ENCODE assay signal across 12 cellular contexts in genomic region chr3:72289708-72290104, GRCh38.
DNase-seq lines count a peak whose midpoint lies in the region; ATAC-seq, FAIRE-seq and TF ChIP-seq lines count a peak whose summit lies in the region.
"Had no signal": no experiment of that assay in that cellular context is flagged by ENCODE, and none has a peak within 500 bp of the region (broad histone marks: within the 10 kb centered on the region; RNA-seq: fewer than 3 reads in every experiment).

No MANE protein-coding gene starts in this region.

- no peak for TF ChIP-seq CTCF in GM23338 (conservative IDR thresholded peaks at IDR 0.05; ENCODE audit: low read depth in 2 of 2)
- no peak for TF ChIP-seq CTCF in K562 (IDR thresholded peaks at IDR 0.05 in 2 of 3, conservative IDR thresholded peaks at IDR 0.05 in 1 of 3; ENCODE audit: insufficient read depth in 2 of 3, low read depth in 1 of 3, low read length in 3 of 3)
- TF ChIP-seq CTCF in natural killer cell (IDR thresholded peaks at IDR 0.05), result no peak
- no peak for TF ChIP-seq CTCF in neural progenitor cell (IDR thresholded peaks at IDR 0.05)

- H3K9ac ChIP-seq in K562 (ENCODE audit: insufficient read depth in 1 of 2, low read depth in 2 of 2, low read length in 2 of 2), result peak overlapping the region; percentile 66 to 88; a peak in 3 of 4 replicates
- no peak overlapping the region for H3K9ac ChIP-seq in neural progenitor cell

- H3K4me1 Mint-ChIP-seq in CD4-positive, CD25-positive, alpha-beta regulatory T cell, result peaks cover 0 to 19% (median 12%) of the 10 kb centered on the region in 4 donors
- H3K4me1 Mint-ChIP-seq in GM23338 (peaks cover 11% of the 10 kb centered on the region), natural killer cell (peaks cover 11 to 16% of the 10 kb centered on the region in 2 donors), neural progenitor cell (peaks cover 23% of the 10 kb centered on the region)

- H3K9me3 Mint-ChIP-seq in CD4-positive, CD25-positive, alpha-beta regulatory T cell, result no peaks in the 10 kb centered on the region
- H3K9me3 Mint-ChIP-seq in GM23338 (no peaks in the 10 kb centered on the region), natural killer cell (no peaks in the 10 kb centered on the region), neural progenitor cell (no peaks in the 10 kb centered on the region)

- ATAC-seq in CD4-positive, CD25-positive, alpha-beta regulatory T cell (ENCODE audit: low read depth in 2 of 2), result no peak
- ATAC-seq in GM23338 (no peak), K562 (peak; percentile 31), natural killer cell (peak in 1 of 3 donors; percentile 13), GM19467 (IDR thresholded peaks at IDR 0.05; ENCODE audit: unreplicated experiment) (no peak)

- TF ChIP-seq RAD21 in K562 (CRISPR knock-in tag; conservative IDR thresholded peaks at IDR 0.05 in 1 of 2, IDR thresholded peaks at IDR 0.05 in 1 of 2), result no peak

- H3K4me3 Mint-ChIP-seq in CD4-positive, CD25-positive, alpha-beta regulatory T cell, result peak overlapping the region in 3 of 4 donors; percentile 5 to 87 (median 81)
- no peak overlapping the region for H3K4me3 Mint-ChIP-seq in GM23338
- H3K4me3 Mint-ChIP-seq in natural killer cell, result peak overlapping the region; percentile 86
- no peak overlapping the region for H3K4me3 Mint-ChIP-seq in neural progenitor cell

- TF ChIP-seq EP300 in K562 (IDR thresholded peaks at IDR 0.05; ENCODE audit: low read length), result no peak

- no peaks in the 10 kb centered on the region for H3K9me2 ChIP-seq in GM23338 (ENCODE audit: insufficient read depth)

- intact Hi-C loops in K562 (cut with micrococcal nuclease), result loop anchor here (5.0 kb wide), 1 partner anchor 33 kb away; no protein-coding TSS in a partner anchor
- intact Hi-C loops in natural killer cell (cut with micrococcal nuclease), result no loop called here

- H3K9me3 ChIP-seq in CD4-positive, CD25-positive, alpha-beta regulatory T cell (ENCODE audit: control insufficient read depth in 2 of 2, low read length in 2 of 2), result no peaks in the 10 kb centered on the region
- H3K9me3 ChIP-seq in K562 (replicated peaks; ENCODE audit: control insufficient read depth, insufficient read depth, low read depth, low read length) (0 out of 2 replicates have a peak, but pooled peaks cover 2% of the 10 kb centered on the region), neural progenitor cell (ENCODE audit: low read depth) (no peaks in the 10 kb centered on the region)

- H3K9me1 ChIP-seq in K562 (ENCODE audit: control insufficient read depth, insufficient read depth, low read length), result no peaks in the 10 kb centered on the region

- POLR2A ChIA-PET in K562 (lab: Yijun Ruan, JAX), result interaction anchor here (0.5 to 1.6 kb wide), 5 partner anchors 13 to 801 kb away, joined by 3 to 5 read pairs (median 5); no protein-coding TSS in a partner anchor

- FAIRE-seq in K562 (lab: Jason Lieb, UNC), result peak; percentile 57
- FAIRE-seq: G401.6 had no signal

- no peaks in the 10 kb centered on the region for H3K36me3 Mint-ChIP-seq in CD4-positive, CD25-positive, alpha-beta regulatory T cell
- H3K36me3 Mint-ChIP-seq in GM23338 (ENCODE audit: low read depth) (no peaks in the 10 kb centered on the region), natural killer cell (no peaks in the 10 kb centered on the region), neural progenitor cell (no peaks in the 10 kb centered on the region)

- no peaks in the 10 kb centered on the region for H3F3A ChIP-seq in GM23338 (replicated peaks; ENCODE audit: low read depth)
- no peaks in the 10 kb centered on the region for H3F3A ChIP-seq in neural progenitor cell (ENCODE audit: low read depth)

- in situ Hi-C loops in K562 (cut with MboI), result no loop called here
- in situ Hi-C loops in G401 (cut with HindIII; ENCODE audit: low sequenced_read_pairs), result no loop called here

- peak overlapping the region; percentile 83 for H2AFZ ChIP-seq in GM23338
- H2AFZ ChIP-seq in K562 (ENCODE audit: low read depth, low read length), result peak overlapping the region; percentile 68
- H2AFZ ChIP-seq in neural progenitor cell (replicated peaks), result no peak overlapping the region

- no peaks in the 10 kb centered on the region for H3K36me3 ChIP-seq in CD4-positive, CD25-positive, alpha-beta regulatory T cell (ENCODE audit: control insufficient read depth, insufficient read depth, low read length)
- no peaks in the 10 kb centered on the region for H3K36me3 ChIP-seq in GM23338 (ENCODE audit: insufficient read depth)
- H3K36me3 ChIP-seq in K562 (ENCODE audit: control insufficient read depth, insufficient read depth, low read length), result no peaks in the 10 kb centered on the region
- no peaks in the 10 kb centered on the region for H3K36me3 ChIP-seq in neural progenitor cell

- no peaks in the 10 kb centered on the region for H3K79me2 ChIP-seq in GM23338 (replicated peaks; ENCODE audit: insufficient read depth)
- H3K79me2 ChIP-seq in K562 (ENCODE audit: control insufficient read depth, insufficient read depth, low read length), result peaks cover 6% of the 10 kb centered on the region; the same call in 1 of the 3 replicates
- H3K79me2 ChIP-seq in neural progenitor cell (ENCODE audit: low read depth), result no peaks in the 10 kb centered on the region

- H3K4me2 ChIP-seq in GM23338, result no peak overlapping the region
- peak overlapping the region; percentile 70 for H3K4me2 ChIP-seq in K562 (ENCODE audit: insufficient read depth, low read length)
- no peak overlapping the region for H3K4me2 ChIP-seq in neural progenitor cell

- CTCF ChIA-PET in K562 (lab: Yijun Ruan, JAX; ENCODE audit: low intra/inter-chr PET ratio), result no interaction called here

- H3K27me3 ChIP-seq in CD4-positive, CD25-positive, alpha-beta regulatory T cell (ENCODE audit: control insufficient read depth, insufficient read depth, low read length), result peaks cover 5% of the 10 kb centered on the region
- H3K27me3 ChIP-seq in GM23338 (ENCODE audit: insufficient read depth) (no peaks in the 10 kb centered on the region), K562 (ENCODE audit: control insufficient read depth in 2 of 2, insufficient read depth in 2 of 2, low read length in 2 of 2) (no peaks in the 10 kb centered on the region), neural progenitor cell (no peaks in the 10 kb centered on the region)

- 0% methylated on average over 2 of the region's 4 CpGs for WGBS in K562 (ENCODE audit: insufficient coverage, low coverage, missing lambda C conversion rate)

- no peak overlapping the region for H3K27ac ChIP-seq in CD4-positive, CD25-positive, alpha-beta regulatory T cell (ENCODE audit: insufficient read depth, low read length, poor library complexity, severe bottlenecking)
- no peak overlapping the region for H3K27ac ChIP-seq in GM23338 (ENCODE audit: low read depth)
- H3K27ac ChIP-seq in K562 (ENCODE audit: extremely low read depth, low read depth, low read length), result peak overlapping the region; percentile 78
- no peak overlapping the region for H3K27ac ChIP-seq in neural progenitor cell

- H3K4me1 ChIP-seq in CD4-positive, CD25-positive, alpha-beta regulatory T cell (ENCODE audit: control insufficient read depth, insufficient read depth, low read length, poor library complexity, severe bottlenecking), result peaks cover 12% of the 10 kb centered on the region
- no peaks in the 10 kb centered on the region for H3K4me1 ChIP-seq in GM23338 (ENCODE audit: insufficient read depth)
- peaks cover 41 to 52% of the 10 kb centered on the region in 2 experiments for H3K4me1 ChIP-seq in K562 (replicated peaks in 1 of 2; ENCODE audit: control insufficient read depth in 2 of 2, insufficient read depth in 2 of 2, low read length in 2 of 2)
- peaks cover 11% of the 10 kb centered on the region for H3K4me1 ChIP-seq in neural progenitor cell

- H3K27me3 Mint-ChIP-seq in CD4-positive, CD25-positive, alpha-beta regulatory T cell, result peaks cover 47% of the 10 kb centered on the region
- H3K27me3 Mint-ChIP-seq in GM23338 (ENCODE audit: insufficient read depth, low read depth, poor library complexity) (peaks cover 15% of the 10 kb centered on the region), natural killer cell (ENCODE audit: low read depth in 2 of 2) (peaks cover 17 to 28% of the 10 kb centered on the region in 2 donors), neural progenitor cell (ENCODE audit: insufficient read depth, low read depth) (peaks cover 12% of the 10 kb centered on the region)

- peak overlapping the region; percentile 59 for H3K4me3 ChIP-seq in CD4-positive, CD25-positive, alpha-beta regulatory T cell (ENCODE audit: low read depth, low read length)
- H3K4me3 ChIP-seq in GM23338 (no peak overlapping the region), K562 (peak overlapping the region; percentile 26; the same call in 1 of the 2 replicates), neural progenitor cell (no peak overlapping the region)

- no peak for TF ChIP-seq POLR2A in K562 (conservative IDR thresholded peaks at IDR 0.05)

- no peak for DNase-seq in CD4-positive, CD25-positive, alpha-beta regulatory T cell
- DNase-seq in GM23338 (ENCODE audit: low spot score), result no peak
- peak in 2 of 4 experiments; percentile 22 to 47 for DNase-seq in K562 (ENCODE audit: extremely low read depth in 1 of 4, low spot score in 3 of 4)
- no peak for DNase-seq in natural killer cell
- no peak for DNase-seq in G401 (ENCODE audit: low spot score)
- DNase-seq in neural progenitor cell (ENCODE audit: low spot score), result no peak
- DNase-seq in SK-N-DZ (ENCODE audit: low spot score), result no peak
- DNase-seq: activated effector memory CD4-positive, alpha-beta T cell treated with anti-CD3 and anti-CD28 coated beads, Interleukin-2, amount 50 U/mL, for 16 hours; cortex of kidney; NCI-H146 had no signal

- no TSS peak for BruUV-seq in K562 (replicated peaks; lab: Mats Ljungman, UMichigan)

- no peaks in the 10 kb centered on the region for H4K20me1 ChIP-seq in GM23338 (replicated peaks; ENCODE audit: insufficient read depth)
- H4K20me1 ChIP-seq in K562 (replicated peaks; ENCODE audit: control insufficient read depth, insufficient read depth, low read length), result no peaks in the 10 kb centered on the region
- H4K20me1 ChIP-seq in neural progenitor cell (ENCODE audit: low read depth), result no peaks in the 10 kb centered on the region

- peak overlapping the region; percentile 15 to 87 (median 54) for H3K27ac Mint-ChIP-seq in CD4-positive, CD25-positive, alpha-beta regulatory T cell
- no peak overlapping the region for H3K27ac Mint-ChIP-seq in GM23338
- H3K27ac Mint-ChIP-seq in natural killer cell, result peak overlapping the region in 1 of 2 donors; percentile 57
- no peak overlapping the region for H3K27ac Mint-ChIP-seq in neural progenitor cell

TF ChIP-seq in K562, 482 proteins besides CTCF, POLR2A, EP300 and RAD21 (continues in another document):
- no peak for TF ChIP-seq ZNF280B (CRISPR knock-in tag; IDR thresholded peaks at IDR 0.05)

Comparison
In these comparisons a context has a peak if more than half of its experiments do, and no peak if none do; other contexts are left out.
1. H3K4me3 ChIP-seq: peak in CD4-positive, CD25-positive, alpha-beta regulatory T cell (single experiment) and K562 (single experiment); none in GM23338 (single experiment) and neural progenitor cell (single experiment).
2. H3K27ac Mint-ChIP-seq: peak in CD4-positive, CD25-positive, alpha-beta regulatory T cell (3 of 3); none in GM23338 (single experiment) and neural progenitor cell (single experiment).
3. H3K4me3 Mint-ChIP-seq: peak in CD4-positive, CD25-positive, alpha-beta regulatory T cell (3 of 4) and natural killer cell (single experiment); none in GM23338 (single experiment) and neural progenitor cell (single experiment).